ENCODE assay signal across 34 cellular contexts in genomic region chr11:130888790-130889189, GRCh38.
"Had no signal": no experiment of that assay in that cellular context is flagged by ENCODE, and none has a peak within 500 bp of the region (broad histone marks: within the 10 kb centered on the region; RNA-seq: fewer than 3 reads in every experiment).

No MANE protein-coding gene starts in this region.

- H3K4me1 Mint-ChIP-seq: activated CD8-positive, alpha-beta memory T cell treated with anti-CD3 and anti-CD28 coated beads, Interleukin-2, amount 10 ng/mL, durations not matched to agents 7 days and 5 days; activated naive CD4-positive, alpha-beta T cell treated with anti-CD3 and anti-CD28 coated beads, Interleukin-2, amount 10 ng/mL, durations not matched to agents 7 days and 5 days had no signal

- H3K4me3 Mint-ChIP-seq: activated CD4-positive, alpha-beta memory T cell treated with anti-CD3 and anti-CD28 coated beads, Interleukin-2, amount 10 ng/mL, durations not matched to agents 7 days and 5 days; activated CD8-positive, alpha-beta memory T cell treated with anti-CD3 and anti-CD28 coated beads, Interleukin-2, amount 10 ng/mL, durations not matched to agents 7 days and 5 days; activated naive CD4-positive, alpha-beta T cell treated with anti-CD3 and anti-CD28 coated beads, Interleukin-2, amount 10 ng/mL, durations not matched to agents 7 days and 5 days; activated naive CD8-positive, alpha-beta T cell; activated naive CD8-positive, alpha-beta T cell treated with anti-CD3 and anti-CD28 coated beads, Interleukin-2, amount 50 U/mL, for 24 hours had no signal

- ATAC-seq: activated CD8-positive, alpha-beta memory T cell treated with anti-CD3 and anti-CD28 coated beads, Interleukin-2, amount 10 ng/mL, durations not matched to agents 7 days and 5 days; activated naive CD8-positive, alpha-beta T cell treated with anti-CD3 and anti-CD28 coated beads, Interleukin-2, amount 50 U/mL, for 24 hours; PC-3 had no signal

- H3K36me3 Mint-ChIP-seq: activated naive CD8-positive, alpha-beta T cell had no signal

- H3K9me3 Mint-ChIP-seq: activated CD4-positive, alpha-beta memory T cell treated with anti-CD3 and anti-CD28 coated beads, Interleukin-2, amount 10 ng/mL, durations not matched to agents 7 days and 5 days; activated naive CD4-positive, alpha-beta T cell treated with anti-CD3 and anti-CD28 coated beads, Interleukin-2, amount 10 ng/mL, durations not matched to agents 7 days and 5 days; activated naive CD8-positive, alpha-beta T cell treated with anti-CD3 and anti-CD28 coated beads, Interleukin-2, amount 50 U/mL, for 24 hours had no signal

- H3K27me3 Mint-ChIP-seq: activated CD4-positive, alpha-beta memory T cell treated with anti-CD3 and anti-CD28 coated beads, Interleukin-2, amount 10 ng/mL, durations not matched to agents 7 days and 5 days; activated CD8-positive, alpha-beta memory T cell treated with anti-CD3 and anti-CD28 coated beads, Interleukin-2, amount 10 ng/mL, durations not matched to agents 7 days and 5 days; activated naive CD4-positive, alpha-beta T cell treated with anti-CD3 and anti-CD28 coated beads, Interleukin-2, amount 10 ng/mL, durations not matched to agents 7 days and 5 days; activated naive CD8-positive, alpha-beta T cell; activated naive CD8-positive, alpha-beta T cell treated with anti-CD3 and anti-CD28 coated beads, Interleukin-2, amount 50 U/mL, for 24 hours had no signal

- DNase-seq: activated CD4-positive, alpha-beta memory T cell treated with anti-CD3 and anti-CD28 coated beads, Interleukin-2, amount 10 ng/mL, durations not matched to agents 7 days and 5 days; activated CD4-positive, alpha-beta T cell treated with anti-CD3 and anti-CD28 coated beads for 1 hour; activated CD4-positive, alpha-beta T cell treated with anti-CD3 and anti-CD28 coated beads for 48 hours; activated CD4-positive, CD25-positive, alpha-beta regulatory T cell; activated CD8-positive, alpha-beta memory T cell treated with anti-CD3 and anti-CD28 coated beads for 24 hours; activated CD8-positive, alpha-beta memory T cell treated with anti-CD3 and anti-CD28 coated beads, Interleukin-2, amount 10 ng/mL, durations not matched to agents 7 days and 5 days; activated CD8-positive, alpha-beta memory T cell treated with anti-CD3 and anti-CD28 coated beads, Interleukin-2, amount 50 U/mL, for 48 hours; activated effector memory CD4-positive, alpha-beta T cell treated with Interleukin-2 at 50 U/mL for 16 hours; activated naive CD4-positive, alpha-beta T cell treated with anti-CD3 and anti-CD28 coated beads, Interleukin-2, amount 10 ng/mL, durations not matched to agents 7 days and 5 days; activated naive CD8-positive, alpha-beta T cell treated with anti-CD3 and anti-CD28 coated beads, Interleukin-2, amount 50 U/mL, for 24 hours; activated T-cell treated with anti-CD3 and anti-CD28 coated beads, Interleukin-2, amount 50 U/mL, for 48 hours; aorta; brain microvascular endothelial cell; Kasumi-1; KG1; MM.1S; MV-4-11; NCI-H1092; NCI-H1436 treated with DMSO at 0.1 percent for 48 hours; NCI-H1694 treated with DMSO at 0.1 percent for 48 hours; NCI-H2029; NCI-H345; NCI-H524 treated with DMSO at 0.1 percent for 48 hours; NK-92 treated with Interleukin-12 subunit alpha and Interleukin-12 subunit beta, amount 100 ng/mL, for 24 hours; PC-3; Peyer's patch; RPMI8226; SHP77 treated with DMSO at 0.1 percent for 48 hours; SW 1271; T-helper 1 cell; T-helper 2 cell; T-helper 9 cell had no signal

- H3K27ac ChIP-seq: brain microvascular endothelial cell, Peyer's patch, VCaP had no signal

- H3K27ac Mint-ChIP-seq: activated CD4-positive, alpha-beta memory T cell treated with anti-CD3 and anti-CD28 coated beads, Interleukin-2, amount 10 ng/mL, durations not matched to agents 7 days and 5 days; activated CD8-positive, alpha-beta memory T cell treated with anti-CD3 and anti-CD28 coated beads, Interleukin-2, amount 10 ng/mL, durations not matched to agents 7 days and 5 days; activated naive CD4-positive, alpha-beta T cell treated with anti-CD3 and anti-CD28 coated beads, Interleukin-2, amount 10 ng/mL, durations not matched to agents 7 days and 5 days; activated naive CD8-positive, alpha-beta T cell; activated naive CD8-positive, alpha-beta T cell treated with anti-CD3 and anti-CD28 coated beads, Interleukin-2, amount 50 U/mL, for 24 hours had no signal
